19 cellular contexts compared by ENCODE assay signal in genomic region chr1:2541619-2542246, GRCh38. TPM values are rescaled to one million over a fixed set of nuclear protein-coding genes. Genes with fewer than 3 reads are reported as not detected.
A peak's percentile ranks its signal among the peaks of the same experiment; 100 is the strongest.
DNase-seq lines count a peak whose midpoint lies in the region; ATAC-seq and TF ChIP-seq lines count a peak whose summit lies in the region.
"Had no signal": no experiment of that assay in that cellular context is flagged by ENCODE, and none has a peak within 500 bp of the region (broad histone marks: within the 10 kb centered on the region; RNA-seq: fewer than 3 reads in every experiment).

No MANE protein-coding gene starts in this region.

- no peak overlapping the region for H3K4me3 ChIP-seq in CD8-positive, alpha-beta memory T cell (ENCODE audit: low read length)
- H3K4me3 ChIP-seq in GM12865 (ENCODE audit: low read depth, low read length): no peak overlapping the region
- no peak overlapping the region for H3K4me3 ChIP-seq in Peyer's patch
- H3K4me3 ChIP-seq: GM23248, sigmoid colon had no signal

- peaks cover 0 to 29% (median 4%) of the 10 kb centered on the region in 3 donors for H3K4me1 Mint-ChIP-seq in CD8-positive, alpha-beta memory T cell

- DNase-seq in CD8-positive, alpha-beta memory T cell: no peak
- peak; percentile 46 for DNase-seq in GM12865 (ENCODE audit: low read depth)
- DNase-seq in Peyer's patch: peak in 2 of 3 donors; percentile 86 to 90
- DNase-seq in left colon: peak; percentile 94 to 97
- no peak for DNase-seq in T-helper 1 cell
- no peak for DNase-seq in globus pallidus (ENCODE audit: low spot score)
- DNase-seq: activated naive CD4-positive, alpha-beta T cell treated with Interleukin-2 at 50 U/mL for 16 hours; CD4-positive, alpha-beta memory T cell; GF-D8; GM23248; NCI-H2227 treated with DMSO at 0.1 percent for 48 hours; sigmoid colon; stimulated activated naive CD4-positive, alpha-beta T cell had no signal

- H3K27me3 Mint-ChIP-seq in CD8-positive, alpha-beta memory T cell: no peaks in the 10 kb centered on the region
- H3K27me3 Mint-ChIP-seq: brain had no signal

- no peaks in the 10 kb centered on the region for H3K9me3 ChIP-seq in CD8-positive, alpha-beta memory T cell (ENCODE audit: low read length)
- no peaks in the 10 kb centered on the region for H3K9me3 ChIP-seq in Peyer's patch
- H3K9me3 ChIP-seq: sigmoid colon had no signal

- no peaks in the 10 kb centered on the region for H3K9me3 Mint-ChIP-seq in CD8-positive, alpha-beta memory T cell
- H3K9me3 Mint-ChIP-seq: brain; CD4-positive, alpha-beta memory T cell had no signal

- H3K27ac ChIP-seq in CD8-positive, alpha-beta memory T cell (ENCODE audit: low read depth, low read length): peak overlapping the region; percentile 16
- H3K27ac ChIP-seq in Peyer's patch: no peak overlapping the region
- H3K27ac ChIP-seq: GM23248, sigmoid colon had no signal

- peaks cover 0 to 2% (median 0%) of the 10 kb centered on the region in 3 donors for H3K36me3 Mint-ChIP-seq in CD8-positive, alpha-beta memory T cell
- H3K36me3 Mint-ChIP-seq: brain; CD4-positive, alpha-beta memory T cell had no signal

- H3K27me3 ChIP-seq in CD8-positive, alpha-beta memory T cell (ENCODE audit: insufficient read depth, low read length, poor library complexity, severe bottlenecking): no peaks in the 10 kb centered on the region
- peaks cover 0 to 7% of the 10 kb centered on the region in 2 donors for H3K27me3 ChIP-seq in Peyer's patch

- H3K27ac Mint-ChIP-seq in CD8-positive, alpha-beta memory T cell: no peak overlapping the region
- H3K27ac Mint-ChIP-seq: nephron progenitor cell had no signal

- H3K36me3 ChIP-seq in CD8-positive, alpha-beta memory T cell (ENCODE audit: insufficient read depth, low read length): no peaks in the 10 kb centered on the region
- no peaks in the 10 kb centered on the region for H3K36me3 ChIP-seq in Peyer's patch
- H3K36me3 ChIP-seq: sigmoid colon had no signal

- no peak overlapping the region for H3K4me3 Mint-ChIP-seq in CD8-positive, alpha-beta memory T cell
- H3K4me3 Mint-ChIP-seq: CD4-positive, alpha-beta memory T cell had no signal

- H3K4me1 ChIP-seq in CD8-positive, alpha-beta memory T cell (ENCODE audit: insufficient read depth, low read length): peaks cover 35% of the 10 kb centered on the region
- H3K4me1 ChIP-seq in Peyer's patch: peaks cover 0 to 55% (median 13%) of the 10 kb centered on the region in 4 donors

- intact Hi-C loops in left colon (cut with DNase I, micrococcal nuclease): no loop called here

- POLR2A ChIA-PET in CD8-positive, alpha-beta memory T cell (lab: Charles Lee): interaction anchor here (0.7 to 2.1 kb wide), 2 partner anchors 18 to 391 kb away, joined by 4 to 7 read pairs; no protein-coding TSS in a partner anchor

- TF ChIP-seq POLR2A in Peyer's patch (IDR thresholded peaks at IDR 0.05): no peak

- CTCF ChIA-PET in CD8-positive, alpha-beta memory T cell (lab: Charles Lee): interaction anchor here (1.6 to 10.9 kb wide), 2 partner anchors 15 to 127 kb away, joined by 5 to 134 read pairs; partner anchors contain the start of genes HES5 and PANK4

- ATAC-seq in left colon: peak; percentile 51
- ATAC-seq in GM21526 (IDR thresholded peaks at IDR 0.05; ENCODE audit: low FRiP score, unreplicated experiment): no peak

- no peak for TF ChIP-seq CTCF in GM12865 (IDR thresholded peaks at IDR 0.05; ENCODE audit: insufficient read depth, low read depth, low read length, missing control alignments)
- no peak for TF ChIP-seq CTCF in Peyer's patch (IDR thresholded peaks at IDR 0.05)

RNA-seq across cellular contexts. Expression of gene HES5, which starts 11.7 kb away (rescaled TPM):
- total RNA-seq in CD8-positive, alpha-beta memory T cell: not detected
- not detected for polyA plus RNA-seq in CD8-positive, alpha-beta memory T cell
- total RNA-seq in Peyer's patch (under 1 TPM in 1 of 4 donors, not detected in 3; 0.88 TPM), left colon (1 to 10 TPM; 2.7 to 6.2 TPM)
- total RNA-seq: CD4-positive, alpha-beta memory T cell; fibroblast of lung; GM23248; lung microvascular endothelial cell; M059J had no signal
- polyA plus RNA-seq: CD4-positive, alpha-beta memory T cell; fibroblast of lung; GM23248 had no signal

RNA-seq across cellular contexts. Expression of gene TNFRSF14, which starts 14.4 kb away (rescaled TPM):
- 100 to 1,000 TPM; 164 to 168 TPM for total RNA-seq in CD8-positive, alpha-beta memory T cell
- 51.6 TPM for polyA plus RNA-seq in CD8-positive, alpha-beta memory T cell
- total RNA-seq in Peyer's patch (100 to 1,000 TPM; 231 to 532 (median 316) TPM), left colon (100 to 1,000 TPM; 142 to 178 TPM)

RNA-seq across cellular contexts. Expression of gene PANK4, which starts 15.3 kb away (rescaled TPM):
- total RNA-seq in CD8-positive, alpha-beta memory T cell: 10 to 100 TPM; 40.3 to 46.3 TPM
- polyA plus RNA-seq in CD8-positive, alpha-beta memory T cell: 25.0 TPM
- 10 to 100 TPM; 43.4 to 82.5 (median 70.5) TPM for total RNA-seq in Peyer's patch
- total RNA-seq in left colon: 10 to 100 TPM; 29.4 to 32.6 TPM

RNA-seq across cellular contexts. Expression of gene PRXL2B, which starts 44.8 kb away (rescaled TPM):
- 10 to 100 TPM; 41.3 to 45.5 TPM for total RNA-seq in CD8-positive, alpha-beta memory T cell
- polyA plus RNA-seq in CD8-positive, alpha-beta memory T cell: 23.2 TPM
- 10 to 100 TPM; 41.3 to 79.5 (median 59.0) TPM for total RNA-seq in Peyer's patch
- total RNA-seq in left colon: 10 to 100 TPM; 73.9 to 86.3 TPM

Comparison
In these comparisons a context has a peak if more than half of its experiments do, and no peak if none do; other contexts are left out.
1. DNase-seq: peak in GM12865 (single experiment), Peyer's patch (2 of 3) and left colon (2 of 2); none in CD8-positive, alpha-beta memory T cell (0 of 5), T-helper 1 cell (0 of 5) and globus pallidus (single experiment).